Comparison of ENCODE assay signal across 25 cellular contexts in the genomic region with DNA sequence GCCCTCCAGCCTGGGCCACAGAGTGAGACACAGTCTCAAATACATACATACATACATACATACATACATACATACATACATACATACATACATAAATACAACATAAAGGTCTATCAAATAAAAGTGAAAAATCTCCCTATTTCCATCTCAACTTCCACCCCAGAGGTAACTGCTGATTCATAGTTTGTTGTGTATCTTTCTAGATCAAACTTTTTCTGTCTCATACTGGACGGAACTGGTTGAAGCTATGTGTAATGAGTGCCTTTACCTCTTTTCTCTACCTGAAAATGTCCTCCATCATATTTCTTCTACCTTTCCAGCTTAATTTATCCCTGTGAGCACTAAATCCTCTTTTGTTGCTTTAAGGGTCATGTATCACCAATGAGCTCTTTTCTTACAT.
DNase-seq lines count a peak whose midpoint lies in the region; ATAC-seq, FAIRE-seq and TF ChIP-seq lines count a peak whose summit lies in the region.
"Had no signal": no experiment of that assay in that cellular context is flagged by ENCODE, and none has a peak within 500 bp of the region (broad histone marks: within the 10 kb centered on the region; RNA-seq: fewer than 3 reads in every experiment).

No MANE protein-coding gene starts in this region.

- 97% methylated on average over 1 of the region's 1 CpG for WGBS in A549 (ENCODE audit: missing lambda C conversion rate)
- 100% methylated on average over 1 of the region's 1 CpG; no CpG with 5 or more reads in 1 of the 2 experiments for WGBS in H1 (ENCODE audit: extremely low coverage in 1 of 2, insufficient coverage in 1 of 2, insufficient read length in 1 of 2, insufficient replicate concordance in 2 of 2, low coverage in 1 of 2, low lambda C conversion rate in 2 of 2, missing lambda C conversion rate in 1 of 2), 2 experiments

- DNase-seq in A549 (ENCODE audit: low read depth in 1 of 2, low spot score in 1 of 2) (no peak), HFFc6 (no peak), astrocyte (ENCODE audit: low read depth) (no peak), H1 (ENCODE audit: low read depth in 1 of 2, low spot score in 2 of 2) (no peak), NCI-H2029 treated with DMSO at 0.1 percent for 48 hours (lab: John Stamatoyannopoulos, UW) (no peak), middle frontal gyrus (ENCODE audit: extremely low spot score, low spot score) (no peak)
- DNase-seq in activated CD4-positive, CD25-positive, alpha-beta regulatory T cell (lab: John Stamatoyannopoulos, UW) = no peak
- DNase-seq: ACHN; BE2C; C1 segment of cervical spinal cord; CD4-positive, alpha-beta memory T cell; CD4-positive, CD25-positive, alpha-beta regulatory T cell; CD8-positive, alpha-beta memory T cell; COR-L47; DMS 273 treated with DMSO at 0.1 percent for 48 hours; DMS153; DMS53; DMS79; DND-41; EL; GDM1 had no signal

- no peak overlapping the region for H3K27ac ChIP-seq in A549
- no peak overlapping the region for H3K27ac ChIP-seq in astrocyte (ENCODE audit: low read depth, low read length)
- H3K27ac ChIP-seq in H1 (ENCODE audit: low read depth, low read length) = no peak overlapping the region
- H3K27ac ChIP-seq: 22Rv1, BLaER1 had no signal

- no peak overlapping the region for H2BK15ac ChIP-seq in H1 (ENCODE audit: low read length)

- H2BK5ac ChIP-seq in H1 (ENCODE audit: low read depth, low read length) = no peak overlapping the region

- H2AK5ac ChIP-seq in H1 (ENCODE audit: low read depth, low read length) = no peak overlapping the region

- H3K4me1 Mint-ChIP-seq in HFFc6 (ENCODE audit: low read depth) (no peaks in the 10 kb centered on the region), astrocyte (ENCODE audit: low read depth, unreplicated experiment) (no peaks in the 10 kb centered on the region)
- H3K4me1 Mint-ChIP-seq: CD14-positive monocyte; CD8-positive, alpha-beta memory T cell had no signal

- H3K36me3 Mint-ChIP-seq in HFFc6 (ENCODE audit: low read depth) (peaks cover 5% of the 10 kb centered on the region; the same call in 1 of the 2 replicates), astrocyte (ENCODE audit: low read depth, unreplicated experiment) (peaks cover 1% of the 10 kb centered on the region)

- no peak overlapping the region for H4K8ac ChIP-seq in H1 (ENCODE audit: extremely low read depth, insufficient read depth, low read length)

- H3K4me1 ChIP-seq in A549 = no peaks in the 10 kb centered on the region
- no peaks in the 10 kb centered on the region for H3K4me1 ChIP-seq in astrocyte (ENCODE audit: insufficient read depth, low read length)
- H3K4me1 ChIP-seq in H1 (replicated peaks in 1 of 4; ENCODE audit: control insufficient read depth in 3 of 4, insufficient read depth in 4 of 4, low read length in 3 of 4) = peaks cover 0 to 3% (median 0%) of the 10 kb centered on the region in 4 experiments; a peak in 1 of 7 replicates
- H3K4me1 ChIP-seq: BE2C, BLaER1 had no signal

- CTCF ChIA-PET in A549 (lab: Yijun Ruan, JAX) = no interaction called here
- CTCF ChIA-PET in H1 (lab: Charles Lee; ENCODE audit: partially characterized antibody) = no interaction called here

- no peak overlapping the region for H3K23ac ChIP-seq in H1 (ENCODE audit: insufficient read length)

- no peak overlapping the region for H2BK120ac ChIP-seq in H1 (replicated peaks; ENCODE audit: low read depth, low read length)

- H3K9ac ChIP-seq in astrocyte (ENCODE audit: low read length) (no peak overlapping the region), H1 (replicated peaks in 1 of 4; ENCODE audit: extremely low read depth in 1 of 4, low read depth in 3 of 4, low read length in 3 of 4) (no peak overlapping the region)
- H3K9ac ChIP-seq: BLaER1 had no signal

- TF ChIP-seq EP300 in A549 (IDR thresholded peaks at IDR 0.05) (no peak), H1 (IDR thresholded peaks at IDR 0.05; ENCODE audit: borderline replicate concordance in 1 of 2, low read depth in 2 of 2, low read length in 2 of 2) (no peak)

- H3K4me2 ChIP-seq in A549 (no peak overlapping the region), astrocyte (ENCODE audit: low read length) (no peak overlapping the region), H1 (ENCODE audit: insufficient read depth in 1 of 2, low read depth in 2 of 2, low read length in 2 of 2) (no peak overlapping the region)
- H3K4me2 ChIP-seq: BLaER1 had no signal

- no peaks in the 10 kb centered on the region for H3K9me3 Mint-ChIP-seq in HFFc6
- no peaks in the 10 kb centered on the region for H3K9me3 Mint-ChIP-seq in astrocyte (ENCODE audit: unreplicated experiment)
- H3K9me3 Mint-ChIP-seq: CD8-positive, alpha-beta memory T cell had no signal

- FAIRE-seq in A549 (lab: Jason Lieb, UNC) (peak; percentile 63), astrocyte (lab: Jason Lieb, UNC) (peak; percentile 80), H1 (lab: Jason Lieb, UNC) (peak; percentile 52)
- FAIRE-seq: GM12878 had no signal

- H3K9me3 ChIP-seq in A549 (no peaks in the 10 kb centered on the region), astrocyte (ENCODE audit: insufficient read depth, low read depth, low read length) (no peaks in the 10 kb centered on the region), H1 (ENCODE audit: insufficient read depth in 2 of 2, low read depth in 1 of 2, low read length in 1 of 2) (no peaks in the 10 kb centered on the region)
- H3K9me3 ChIP-seq: BE2C, BLaER1 had no signal

- no peak overlapping the region for H3K4me3 Mint-ChIP-seq in HFFc6
- H3K4me3 Mint-ChIP-seq in astrocyte (ENCODE audit: unreplicated experiment) = no peak overlapping the region
- H3K4me3 Mint-ChIP-seq: CD14-positive monocyte; CD4-positive, alpha-beta memory T cell; CD4-positive, CD25-positive, alpha-beta regulatory T cell; CD8-positive, alpha-beta memory T cell had no signal

- POLR2A ChIA-PET in A549 (lab: Yijun Ruan, JAX) = no interaction called here
- POLR2A ChIA-PET in H1 (lab: Charles Lee; ENCODE audit: partially characterized antibody) = no interaction called here

- no peak overlapping the region for H3K4me3 ChIP-seq in A549
- no peak overlapping the region for H3K4me3 ChIP-seq in astrocyte (ENCODE audit: insufficient read depth, low read depth, low read length)
- no peak overlapping the region for H3K4me3 ChIP-seq in H1 (ENCODE audit: extremely low read depth in 1 of 4, insufficient read depth in 2 of 4, low read depth in 3 of 4, low read length in 4 of 4)
- H3K4me3 ChIP-seq: BLaER1, GM12878 had no signal

- H3K14ac ChIP-seq in H1 (ENCODE audit: insufficient read length) = no peak overlapping the region

- no peak for TF ChIP-seq POLR2A in A549 (IDR thresholded peaks at IDR 0.05; ENCODE audit: low read length)
- no peak for TF ChIP-seq POLR2A in H1 (IDR thresholded peaks at IDR 0.05; ENCODE audit: control extremely low read depth in 1 of 2, low read depth in 2 of 2, low read length in 2 of 2)

- H4K20me1 ChIP-seq in astrocyte (ENCODE audit: insufficient read depth, low read length) (no peaks in the 10 kb centered on the region), H1 (replicated peaks in 1 of 2; ENCODE audit: control insufficient read depth in 1 of 2, insufficient read depth in 2 of 2, low read length in 2 of 2) (no peaks in the 10 kb centered on the region)
- H4K20me1 ChIP-seq: BLaER1 had no signal

- no peak overlapping the region for H3K4ac ChIP-seq in H1 (replicated peaks; ENCODE audit: insufficient read length, low read depth, low read length)

- H3K23me2 ChIP-seq in H1 (ENCODE audit: low read depth, low read length) = no peaks in the 10 kb centered on the region

- no peak overlapping the region for H2BK12ac ChIP-seq in H1 (ENCODE audit: low read depth, low read length)

- H3K36me3 ChIP-seq in astrocyte (ENCODE audit: insufficient read depth, low read length) (no peaks in the 10 kb centered on the region), H1 (ENCODE audit: control insufficient read depth in 2 of 4, insufficient read depth in 4 of 4, low read length in 3 of 4) (no peaks in the 10 kb centered on the region; a peak in 1 of 8 replicates)
- H3K36me3 ChIP-seq: BE2C had no signal

- TF ChIP-seq CTCF in A549 (IDR thresholded peaks at IDR 0.05) = no peak
- TF ChIP-seq CTCF in HFFc6 (IDR thresholded peaks at IDR 0.05) = no peak
- TF ChIP-seq CTCF in astrocyte (IDR thresholded peaks at IDR 0.05; ENCODE audit: insufficient read depth, low read depth, low read length) = no peak
- no peak for TF ChIP-seq CTCF in H1 (IDR thresholded peaks at IDR 0.05; ENCODE audit: control extremely low read depth in 1 of 3, insufficient read depth in 1 of 3, low read depth in 1 of 3, low read length in 3 of 3)

- no peak overlapping the region for H2AFZ ChIP-seq in astrocyte (ENCODE audit: low read depth, low read length)
- no peak overlapping the region for H2AFZ ChIP-seq in H1 (ENCODE audit: low read length)

- no peak overlapping the region for H4K91ac ChIP-seq in H1 (replicated peaks; ENCODE audit: insufficient read length, low read length)

- no peak overlapping the region for H3K56ac ChIP-seq in H1 (replicated peaks; ENCODE audit: insufficient read length, low read depth, low read length)

- no peak overlapping the region for H3K18ac ChIP-seq in H1 (ENCODE audit: extremely low read depth, low read length)

- no peak for ATAC-seq in A549
- ATAC-seq: GM12878 had no signal

- H2BK20ac ChIP-seq in H1 (ENCODE audit: low read length) = no peak overlapping the region

- TF ChIP-seq RAD21 in A549 (conservative IDR thresholded peaks at IDR 0.05 in 1 of 2, IDR thresholded peaks at IDR 0.05 in 1 of 2) (no peak), H1 (IDR thresholded peaks at IDR 0.05 in 1 of 2, conservative IDR thresholded peaks at IDR 0.05 in 1 of 2; ENCODE audit: low read depth in 2 of 2, low read length in 2 of 2) (no peak)

- H3K79me2 ChIP-seq in astrocyte (ENCODE audit: insufficient read depth, low read length) = no peaks in the 10 kb centered on the region
- H3K79me2 ChIP-seq in H1 (ENCODE audit: control insufficient read depth in 1 of 2, insufficient read depth in 2 of 2, low read length in 2 of 2) = no peaks in the 10 kb centered on the region

- no peak overlapping the region for H4K5ac ChIP-seq in H1 (ENCODE audit: insufficient read length, low read depth, low read length)

- H3K27me3 ChIP-seq in astrocyte (ENCODE audit: insufficient read depth, low read length) (no peaks in the 10 kb centered on the region), H1 (replicated peaks in 1 of 4; ENCODE audit: control insufficient read depth in 3 of 4, extremely low read depth in 1 of 4, insufficient read depth in 3 of 4, low read length in 3 of 4) (no peaks in the 10 kb centered on the region)
- H3K27me3 ChIP-seq: BE2C had no signal

- no peaks in the 10 kb centered on the region for H3K27me3 Mint-ChIP-seq in HFFc6 (ENCODE audit: insufficient read depth)
- H3K27me3 Mint-ChIP-seq in astrocyte (ENCODE audit: low read depth, unreplicated experiment) = no peaks in the 10 kb centered on the region
- H3K27me3 Mint-ChIP-seq: CD4-positive, alpha-beta memory T cell; CD4-positive, CD25-positive, alpha-beta regulatory T cell had no signal

- H3K27ac Mint-ChIP-seq in HFFc6 (0 out of 2 replicates have a peak overlapping the region, but pooled peaks have one; percentile 16), astrocyte (ENCODE audit: unreplicated experiment) (no peak overlapping the region)
- H3K27ac Mint-ChIP-seq: CD4-positive, alpha-beta memory T cell; CD4-positive, CD25-positive, alpha-beta regulatory T cell; CD8-positive, alpha-beta memory T cell had no signal

- no peaks in the 10 kb centered on the region for H3K79me1 ChIP-seq in H1 (ENCODE audit: low read depth, low read length)

TF ChIP-seq in A549, 52 proteins besides CTCF, POLR2A, EP300 and RAD21 (continues in another document):
- TF ChIP-seq FOSB (CRISPR knock-in tag; IDR thresholded peaks at IDR 0.05) = no peak
